8 cellular contexts compared by ENCODE assay signal in the genomic region with DNA sequence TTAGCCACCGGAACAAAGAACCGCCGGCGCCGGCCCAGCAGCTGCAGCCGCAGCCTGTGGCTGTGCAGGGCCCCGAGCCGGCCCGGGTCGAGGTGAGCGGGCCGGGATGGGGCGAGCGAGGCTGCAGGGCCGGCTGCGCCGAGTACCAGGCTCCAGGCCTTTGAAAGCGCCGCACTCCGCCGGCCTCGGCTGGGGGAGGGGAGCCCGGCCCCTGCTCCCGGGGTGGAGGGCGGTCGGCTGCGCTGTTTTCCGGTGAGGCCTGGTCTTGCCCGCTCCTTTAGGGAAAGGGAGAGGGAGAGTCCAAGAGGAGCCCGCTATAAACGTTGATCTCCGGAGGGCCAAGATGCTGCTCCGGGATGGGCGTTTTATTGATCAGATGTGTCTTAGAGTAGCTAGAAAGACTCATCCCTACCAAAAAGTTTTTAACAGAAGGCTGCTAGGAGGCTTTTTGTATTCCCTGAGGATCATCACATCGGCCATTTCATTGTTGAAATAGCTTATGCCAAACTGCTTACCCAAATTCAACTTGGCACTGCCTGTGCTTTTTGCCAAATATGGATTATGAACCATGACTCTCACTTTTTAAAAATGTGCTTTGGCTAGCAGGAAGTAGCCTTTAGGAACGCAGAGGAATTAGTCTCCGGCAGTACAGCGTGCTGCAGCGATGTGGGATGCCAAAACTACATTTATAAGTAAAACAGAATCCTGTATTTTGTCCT. TPM values are rescaled to one million over a fixed set of nuclear protein-coding genes. Genes with fewer than 3 reads are reported as not detected.
DNase-seq lines count a peak whose midpoint lies in the region; ATAC-seq, FAIRE-seq and TF ChIP-seq lines count a peak whose summit lies in the region.

No MANE protein-coding gene starts in this region.

- ATAC-seq in GM19438 (IDR thresholded peaks at IDR 0.05; ENCODE audit: low read depth, unreplicated experiment) (peak; percentile 19), HG03469 (IDR thresholded peaks at IDR 0.05; ENCODE audit: unreplicated experiment) (peak; percentile 17), T-helper 17 cell (peak; percentile 10)

- 0 to 1% (median 0%) methylated on average over 31 to 39 of the region's 39 CpGs for WGBS in small intestine, 3 donors

- H3K27me3 Mint-ChIP-seq in T-helper 17 cell: no peaks in the 10 kb centered on the region
- no peaks in the 10 kb centered on the region for H3K27me3 Mint-ChIP-seq in MCF 10A (ENCODE audit: insufficient read depth, unreplicated experiment)

- TF ChIP-seq CTCF in MCF 10A (IDR thresholded peaks at IDR 0.05; ENCODE audit: unreplicated experiment): no peak

- H3K9me3 ChIP-seq in T-helper 17 cell (ENCODE audit: control insufficient read depth, low read length, poor library complexity, severe bottlenecking) (no peaks in the 10 kb centered on the region), small intestine (ENCODE audit: control insufficient read depth, low read depth) (no peaks in the 10 kb centered on the region)

- H3K27ac Mint-ChIP-seq in T-helper 17 cell: peak overlapping the region; percentile 94
- H3K27ac Mint-ChIP-seq in MCF 10A (ENCODE audit: low read depth, unreplicated experiment): peak overlapping the region; percentile 98

- BruUV-seq in MCF 10A (replicated peaks; lab: Mats Ljungman, UMichigan): no TSS peak

- CTCF ChIA-PET in MCF 10A (lab: Yijun Ruan, JAX): interaction anchor here (0.8 to 3.9 kb wide), 7 partner anchors 12 to 425 kb away, joined by 3 to 33 read pairs (median 3); a partner anchor contains a TSS

- H3K36me3 Mint-ChIP-seq in T-helper 17 cell (ENCODE audit: low read depth): peaks cover 8% of the 10 kb centered on the region
- peaks cover 54% of the 10 kb centered on the region for H3K36me3 Mint-ChIP-seq in MCF 10A (ENCODE audit: insufficient read depth, unreplicated experiment)

- POLR2A ChIA-PET in MCF 10A (lab: Yijun Ruan, JAX): interaction anchor here (0.6 to 8.8 kb wide), 21 partner anchors 9 to 1582 kb away, joined by 3 to 387 read pairs (median 5); a partner anchor contains a TSS

- peaks cover 42% of the 10 kb centered on the region for H3K4me1 Mint-ChIP-seq in T-helper 17 cell
- H3K4me1 Mint-ChIP-seq in MCF 10A (ENCODE audit: insufficient read depth, unreplicated experiment): peaks cover 28% of the 10 kb centered on the region

- H3K4me3 ChIP-seq in small intestine (ENCODE audit: low read depth in 1 of 2, low read length in 2 of 2): peak overlapping the region; percentile 88 to 94

- DNase-seq in COR-L47 (lab: John Stamatoyannopoulos, UW) (peak; percentile 32), T-helper 17 cell (peak in 2 of 3 donors; percentile 19 to 27), MCF 10A (ENCODE audit: unreplicated experiment) (peak; percentile 46), iPS-NIHi11 (ENCODE audit: low spot score) (peak; percentile 70), small intestine (peak; percentile 51), NCI-H2196 (lab: John Stamatoyannopoulos, UW; ENCODE audit: unreplicated experiment) (no peak)

- no peak for FAIRE-seq in small intestine (lab: Jason Lieb, UNC)

- H3K4me1 ChIP-seq in small intestine (ENCODE audit: control insufficient read depth in 2 of 2, insufficient read depth in 1 of 2, low read depth in 1 of 2, low read length in 1 of 2): peaks cover 4 to 9% of the 10 kb centered on the region in 2 donors

- intact Hi-C loops in MCF 10A (cut with micrococcal nuclease): loop anchor here (2.0 to 5.0 kb wide), 4 partner anchors 18 to 471 kb away; a partner anchor contains a TSS

- H3K36me3 ChIP-seq in small intestine (ENCODE audit: control insufficient read depth in 2 of 2, insufficient read depth in 2 of 2, low read length in 2 of 2): no peaks in the 10 kb centered on the region

- H3K27ac ChIP-seq in small intestine (ENCODE audit: low read depth in 1 of 2, low read length in 1 of 2): peak overlapping the region; percentile 97 to 99

- no peaks in the 10 kb centered on the region for H3K27me3 ChIP-seq in small intestine (ENCODE audit: control insufficient read depth in 2 of 2, insufficient read depth in 2 of 2, low read length in 2 of 2)

- H3K4me3 Mint-ChIP-seq in T-helper 17 cell (peak overlapping the region; percentile 100), MCF 10A (ENCODE audit: unreplicated experiment) (peak overlapping the region; percentile 93)

- H3K9me3 Mint-ChIP-seq in MCF 10A (ENCODE audit: unreplicated experiment): no peaks in the 10 kb centered on the region

RNA-seq across cellular contexts. Expression of a gene that starts 0.7 kb away (rescaled TPM):
- 10 to 100 TPM; 49.7 to 58.8 TPM for total RNA-seq in T-helper 17 cell
- total RNA-seq in MCF 10A (2022): 110 and 119 TPM in 2 replicates
- polyA plus RNA-seq in small intestine: 10 to 100 TPM; 26.7 to 52.4 (median 27.7) TPM

RNA-seq across cellular contexts. Expression of a gene that starts 50.4 kb away (rescaled TPM):
- total RNA-seq in T-helper 17 cell (1 to 10 TPM; 1.8 to 2.6 TPM), MCF 10A (2022) (18.9 and 26.1 TPM in 2 replicates)
- 1 to 10 TPM; 4.6 to 9.8 (median 9.1) TPM for polyA plus RNA-seq in small intestine
